ENCODE assay signal across 18 cellular contexts in the genomic region with DNA sequence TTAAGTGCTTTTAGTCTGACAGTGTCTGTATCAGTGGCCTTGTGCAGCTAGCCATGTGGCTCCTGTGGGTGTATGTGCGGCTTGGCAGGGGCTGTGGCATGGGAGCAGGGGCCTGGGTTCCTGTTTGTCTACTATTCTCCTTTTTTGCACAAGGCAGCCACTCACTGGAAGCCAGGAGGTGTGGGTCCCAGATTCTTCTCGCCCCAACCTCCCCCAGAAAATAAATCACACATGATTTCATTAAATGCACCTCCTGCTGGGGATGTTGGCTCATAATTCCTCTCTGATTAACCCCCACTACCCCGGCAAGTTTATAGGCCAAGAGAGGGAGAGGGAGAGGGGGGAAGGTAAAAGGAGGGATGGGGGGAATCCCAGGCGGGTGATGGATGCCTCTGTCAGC. TPM values are rescaled to one million over a fixed set of nuclear protein-coding genes. Genes with fewer than 3 reads are reported as not detected.
"Had no signal": no experiment of that assay in that cellular context is flagged by ENCODE, and none has a peak within 500 bp of the region (broad histone marks: within the 10 kb centered on the region; RNA-seq: fewer than 3 reads in every experiment).

No MANE protein-coding gene starts in this region.

- H3K36me3 Mint-ChIP-seq: activated naive CD4-positive, alpha-beta T cell treated with anti-CD3 and anti-CD28 coated beads, Interleukin-2, amount 50 U/mL, for 72 hours had no signal

- ATAC-seq: activated naive CD4-positive, alpha-beta T cell treated with anti-CD3 and anti-CD28 coated beads, Interleukin-2, amount 50 U/mL, for 72 hours; effector memory CD8-positive, alpha-beta T cell; gastroesophageal sphincter; natural killer cell treated with Interleukin-12 subunit alpha and Interleukin-12 subunit beta and Interleukin-15 and Interleukin-18, amount 100 ng/mL, for 72 hours had no signal

- H3K4me3 Mint-ChIP-seq: central memory CD8-positive, alpha-beta T cell; effector memory CD8-positive, alpha-beta T cell; natural killer cell treated with Interleukin-12 subunit alpha and Interleukin-12 subunit beta and Interleukin-15 and Interleukin-18, amount 100 ng/mL, for 72 hours had no signal

- H3K9me3 Mint-ChIP-seq: activated naive CD4-positive, alpha-beta T cell treated with anti-CD3 and anti-CD28 coated beads, Interleukin-2, amount 50 U/mL, for 72 hours; central memory CD8-positive, alpha-beta T cell; effector memory CD8-positive, alpha-beta T cell; natural killer cell treated with Interleukin-12 subunit alpha and Interleukin-12 subunit beta and Interleukin-15 and Interleukin-18, amount 100 ng/mL, for 72 hours had no signal

- DNase-seq: activated T-cell treated with anti-CD3 and anti-CD28 coated beads, Interleukin-2, amount 50 U/mL, for 1 hour; aorta; colonic mucosa; dorsolateral prefrontal cortex; effector memory CD8-positive, alpha-beta T cell; left ventricle myocardium inferior; spleen; stimulated activated CD4-positive, alpha-beta T cell treated with anti-CD3 and anti-CD28 coated beads, Interleukin-4, amount 100 ng/mL, for 1 hour; stimulated activated naive CD4-positive, alpha-beta T cell; T-helper 1 cell; testis; trophoblast cell had no signal

- H3K27ac Mint-ChIP-seq: effector memory CD8-positive, alpha-beta T cell; natural killer cell treated with Interleukin-12 subunit alpha and Interleukin-12 subunit beta and Interleukin-15 and Interleukin-18, amount 100 ng/mL, for 72 hours had no signal

- H3K4me1 Mint-ChIP-seq: central memory CD8-positive, alpha-beta T cell had no signal

RNA-seq across cellular contexts. Expression of gene CISTR, which starts 42.1 kb away (rescaled TPM):
- polyA plus RNA-seq: adipose tissue, aorta, endothelial cell of umbilical vein had no signal
